ENCODE assay signal across 8 cellular contexts in genomic region chr5:113510836-113511451, GRCh38. TPM values are rescaled to one million over a fixed set of nuclear protein-coding genes. Genes with fewer than 3 reads are reported as not detected.
DNase-seq lines count a peak whose midpoint lies in the region; ATAC-seq and TF ChIP-seq lines count a peak whose summit lies in the region.

No MANE protein-coding gene starts in this region.

- H3K9me3 Mint-ChIP-seq in endodermal cell = no peaks in the 10 kb centered on the region

- no peak overlapping the region for H3K27ac Mint-ChIP-seq in endodermal cell

- 81 to 84% methylated on average over 2 to 5 of the region's 6 CpGs for WGBS in endodermal cell (ENCODE audit: insufficient coverage in 1 of 2, insufficient read length in 1 of 2), 2 experiments
- 59 to 60% methylated on average over 6 of the region's 6 CpGs for whole genome bisulfite sequencing in thyroid gland, 2 donors

- intact Hi-C loops in uterus (cut with DNase I; ENCODE audit: low total_unique reads) (no loop called here), thyroid gland (cut with DNase I) (no loop called here), gastrocnemius medialis (cut with DNase I; ENCODE audit: low total_unique reads) (loop anchor here (5.0 to 10.0 kb wide), 2 partner anchors 514 to 646 kb away; partner anchors contain the start of gene SRP19)

- no peak overlapping the region for H3K27ac ChIP-seq in cardiac muscle cell
- no peak overlapping the region for H3K27ac ChIP-seq in right atrium auricular region
- H3K27ac ChIP-seq in endodermal cell (ENCODE audit: low read depth, low read length) = no peak overlapping the region
- H3K27ac ChIP-seq in uterus = no peak overlapping the region
- H3K27ac ChIP-seq in thyroid gland = no peak overlapping the region
- H3K27ac ChIP-seq in gastrocnemius medialis = no peak overlapping the region

- H3K36me3 ChIP-seq in cardiac muscle cell (no peaks in the 10 kb centered on the region), right atrium auricular region (no peaks in the 10 kb centered on the region), endodermal cell (ENCODE audit: control insufficient read depth, insufficient read depth, low read length) (peaks cover 1% of the 10 kb centered on the region), uterus (no peaks in the 10 kb centered on the region), thyroid gland (no peaks in the 10 kb centered on the region), gastrocnemius medialis (no peaks in the 10 kb centered on the region)

- peaks cover 8% of the 10 kb centered on the region for H3K27me3 ChIP-seq in cardiac muscle cell
- H3K27me3 ChIP-seq in right atrium auricular region = no peaks in the 10 kb centered on the region
- peaks cover 24% of the 10 kb centered on the region for H3K27me3 ChIP-seq in endodermal cell (ENCODE audit: control insufficient read depth, insufficient read depth, low read length, poor library complexity, severe bottlenecking)
- no peaks in the 10 kb centered on the region for H3K27me3 ChIP-seq in uterus
- H3K27me3 ChIP-seq in thyroid gland = no peaks in the 10 kb centered on the region
- no peaks in the 10 kb centered on the region for H3K27me3 ChIP-seq in gastrocnemius medialis

- in situ Hi-C loops in gastrocnemius medialis (cut with MboI; ENCODE audit: low sequenced_read_pairs in 4 of 4) = loop anchor here in 3 of 4 donors (25.0 kb wide), 2 partner anchors 474 to 524 kb away; partner anchors contain the start of gene DCP2 (in 2 of the 3)

- no peaks in the 10 kb centered on the region for H3K36me3 Mint-ChIP-seq in endodermal cell (ENCODE audit: low read depth)

- H3K9ac ChIP-seq in endodermal cell (ENCODE audit: extremely low read depth, low read length, poor library complexity, severe bottlenecking) = no peak overlapping the region

- H3K27me3 Mint-ChIP-seq in endodermal cell (ENCODE audit: insufficient read depth) = peaks cover 33% of the 10 kb centered on the region

- H3K4me1 ChIP-seq in cardiac muscle cell (ENCODE audit: low read depth) (no peaks in the 10 kb centered on the region), right atrium auricular region (peaks cover 0 to 18% of the 10 kb centered on the region in 2 donors), endodermal cell (ENCODE audit: control insufficient read depth, insufficient read depth, low read length) (no peaks in the 10 kb centered on the region), uterus (no peaks in the 10 kb centered on the region), thyroid gland (peaks cover 5 to 9% of the 10 kb centered on the region in 2 donors), gastrocnemius medialis (peaks cover 16% of the 10 kb centered on the region in 2 donors)

- TF ChIP-seq POLR2A in uterus (IDR thresholded peaks at IDR 0.05) (no peak), thyroid gland (IDR thresholded peaks at IDR 0.05) (no peak), gastrocnemius medialis (IDR thresholded peaks at IDR 0.05) (no peak)

- H3K9me3 ChIP-seq in cardiac muscle cell (ENCODE audit: low read depth) (no peaks in the 10 kb centered on the region), right atrium auricular region (no peaks in the 10 kb centered on the region), endodermal cell (ENCODE audit: control insufficient read depth, low read length) (no peaks in the 10 kb centered on the region), uterus (no peaks in the 10 kb centered on the region), thyroid gland (no peaks in the 10 kb centered on the region), gastrocnemius medialis (no peaks in the 10 kb centered on the region)

- ATAC-seq in HG02642 (IDR thresholded peaks at IDR 0.05; ENCODE audit: poor library complexity, unreplicated experiment) (no peak), gastrocnemius medialis (no peak)

- TF ChIP-seq CTCF in cardiac muscle cell (IDR thresholded peaks at IDR 0.05; ENCODE audit: low read depth, low read length) = peak; percentile 51
- TF ChIP-seq CTCF in right atrium auricular region (IDR thresholded peaks at IDR 0.05) = peak in 1 of 2 donors; percentile 57
- TF ChIP-seq CTCF in endodermal cell (conservative IDR thresholded peaks at IDR 0.05) = peak; percentile 57
- peak; percentile 9 to 30 (median 18) for TF ChIP-seq CTCF in uterus (IDR thresholded peaks at IDR 0.05)
- TF ChIP-seq CTCF in thyroid gland (IDR thresholded peaks at IDR 0.05) = peak in 3 of 6 experiments; percentile 15 to 27 (median 22)
- TF ChIP-seq CTCF in gastrocnemius medialis (IDR thresholded peaks at IDR 0.05 in 4 of 5, conservative IDR thresholded peaks at IDR 0.05 in 1 of 5) = peak in 2 of 5 experiments; percentile 15

- no peak overlapping the region for H3K4me3 ChIP-seq in cardiac muscle cell
- H3K4me3 ChIP-seq in right atrium auricular region = no peak overlapping the region
- no peak overlapping the region for H3K4me3 ChIP-seq in endodermal cell (ENCODE audit: low read length)
- no peak overlapping the region for H3K4me3 ChIP-seq in uterus
- H3K4me3 ChIP-seq in thyroid gland (replicated peaks in 1 of 3) = no peak overlapping the region
- H3K4me3 ChIP-seq in gastrocnemius medialis = no peak overlapping the region

- H3K4me3 Mint-ChIP-seq in endodermal cell = no peak overlapping the region

- H3K4me1 Mint-ChIP-seq in endodermal cell = peaks cover 7% of the 10 kb centered on the region

- DNase-seq in cardiac muscle cell (ENCODE audit: low read depth in 1 of 2, low spot score in 1 of 2) (peak; percentile 38 to 74), right atrium auricular region (ENCODE audit: low spot score) (no peak), NCI-H526 treated with DMSO at 0.1 percent for 48 hours (lab: John Stamatoyannopoulos, UW) (peak; percentile 24), endodermal cell (no peak), uterus (no peak), thyroid gland (no peak), gastrocnemius medialis (no peak)

RNA-seq across cellular contexts. Expression of gene YTHDC2, which starts 2.5 kb away (rescaled TPM):
- total RNA-seq in cardiac muscle cell (8.7 and 16.1 TPM in 2 replicates), right atrium auricular region (10 to 100 TPM in 1 of 2 donors, 1 to 10 TPM in 1; 7.8 to 12.1 TPM), endodermal cell (10 to 100 TPM; 25.6 to 27.4 TPM), uterus (10 to 100 TPM; 22.3 to 66.1 (median 31.8) TPM), thyroid gland (10 to 100 TPM; 29.6 to 55.6 (median 41.7) TPM), gastrocnemius medialis (10 to 100 TPM in 3 of 4 donors, 1 to 10 TPM in 1; 9.0 to 22.7 (median 15.3) TPM)
- 11.2 and 11.4 TPM in 2 replicates for polyA plus RNA-seq in cardiac muscle cell
- polyA plus RNA-seq in endodermal cell (2013, experiment 1 of 2) = 20.9 TPM
- 18.3 TPM for polyA plus RNA-seq in endodermal cell (2013, experiment 2 of 2)

RNA-seq across cellular contexts. Expression of gene MCC, which starts 22.7 kb away (rescaled TPM):
- total RNA-seq in cardiac muscle cell (105 and 137 TPM in 2 replicates), right atrium auricular region (10 to 100 TPM; 28.8 to 31.7 TPM), endodermal cell (100 to 1,000 TPM; 164 to 187 TPM), uterus (10 to 100 TPM; 17.1 to 90.7 (median 40.1) TPM), thyroid gland (10 to 100 TPM in 3 of 4 donors, 1 to 10 TPM in 1; 5.1 to 22.3 (median 13.0) TPM), gastrocnemius medialis (10 to 100 TPM in 2 of 4 donors, 1 to 10 TPM in 2; 6.8 to 11.9 (median 9.0) TPM)
- 37.8 and 49.4 TPM in 2 replicates for polyA plus RNA-seq in cardiac muscle cell
- polyA plus RNA-seq in endodermal cell (2013, experiment 1 of 2) = 21.3 TPM
- 25.0 TPM for polyA plus RNA-seq in endodermal cell (2013, experiment 2 of 2)

Comparison
In these comparisons a context has a peak if more than half of its experiments do, and no peak if none do; other contexts are left out.
1. DNase-seq: peak in cardiac muscle cell (2 of 2) and NCI-H526 treated with DMSO at 0.1 percent for 48 hours (single experiment); none in right atrium auricular region (single experiment), endodermal cell (single experiment), uterus (0 of 2), thyroid gland (0 of 2) and gastrocnemius medialis (0 of 2).